Comparison of ENCODE assay signal across 13 cellular contexts in the genomic region with DNA sequence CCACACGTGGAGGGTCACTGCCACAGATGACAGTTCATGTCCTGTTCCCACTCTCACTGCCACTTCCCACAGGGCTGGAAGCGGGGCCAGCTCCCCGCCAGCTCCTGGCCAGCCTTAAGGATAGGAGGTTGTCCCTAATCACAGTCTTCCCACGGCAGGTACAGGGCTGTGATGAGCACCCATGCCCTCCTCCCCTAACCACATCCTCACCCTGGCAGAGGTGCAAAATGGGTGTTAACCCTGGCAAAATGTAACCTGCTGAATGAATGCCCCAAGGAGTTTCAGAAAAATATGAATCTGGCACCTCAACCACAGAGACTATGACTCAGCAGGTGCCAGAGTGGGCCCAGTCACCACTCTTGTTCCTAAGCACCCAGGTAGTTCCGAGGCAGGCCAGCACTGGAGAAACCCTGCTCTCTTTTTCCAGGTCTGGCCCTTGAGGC.
A peak's percentile ranks its signal among the peaks of the same experiment; 100 is the strongest.
DNase-seq lines count a peak whose midpoint lies in the region; ATAC-seq and TF ChIP-seq lines count a peak whose summit lies in the region.
"Had no signal": no experiment of that assay in that cellular context is flagged by ENCODE, and none has a peak within 500 bp of the region (broad histone marks: within the 10 kb centered on the region; RNA-seq: fewer than 3 reads in every experiment).

No MANE protein-coding gene starts in this region.

- no peaks in the 10 kb centered on the region for H3K36me3 Mint-ChIP-seq in activated naive CD4-positive, alpha-beta T cell treated with anti-CD3 and anti-CD28 coated beads for 36 hours (ENCODE audit: low read depth)

- intact Hi-C loops in activated naive CD4-positive, alpha-beta T cell treated with anti-CD3 and anti-CD28 coated beads for 36 hours (cut with micrococcal nuclease) = no loop called here
- intact Hi-C loops in prostate gland (cut with DNase I) = no loop called here

- WGBS in prostate gland = 45% methylated on average over 5 of the region's 5 CpGs

- peaks cover 13% of the 10 kb centered on the region for H3K27me3 Mint-ChIP-seq in activated naive CD4-positive, alpha-beta T cell treated with anti-CD3 and anti-CD28 coated beads for 36 hours (ENCODE audit: low read depth)
- peaks cover 27% of the 10 kb centered on the region for H3K27me3 Mint-ChIP-seq in stimulated activated naive CD8-positive, alpha-beta T cell treated with anti-CD3 and anti-CD28 coated beads, Interleukin-15, amount 100 ng/mL, for 72 hours

- H3K4me3 Mint-ChIP-seq in activated naive CD4-positive, alpha-beta T cell treated with anti-CD3 and anti-CD28 coated beads for 36 hours = no peak overlapping the region
- no peak overlapping the region for H3K4me3 Mint-ChIP-seq in stimulated activated naive CD8-positive, alpha-beta T cell treated with anti-CD3 and anti-CD28 coated beads, Interleukin-15, amount 100 ng/mL, for 72 hours
- H3K4me3 Mint-ChIP-seq: T-helper 17 cell had no signal

- H3K4me3 ChIP-seq in epithelial cell of esophagus (ENCODE audit: low read length) (no peak overlapping the region), prostate gland (no peak overlapping the region)
- H3K4me3 ChIP-seq: MG63 had no signal

- no peaks in the 10 kb centered on the region for H3K27me3 ChIP-seq in prostate gland (replicated peaks; ENCODE audit: insufficient read depth)
- H3K27me3 ChIP-seq: MG63 had no signal

- no peak overlapping the region for H3K27ac ChIP-seq in prostate gland
- H3K27ac ChIP-seq: neutrophil had no signal

- H3K36me3 ChIP-seq in prostate gland = no peaks in the 10 kb centered on the region
- H3K36me3 ChIP-seq: MG63, neutrophil had no signal

- CTCF ChIA-PET in activated naive CD4-positive, alpha-beta T cell treated with anti-CD3 and anti-CD28 coated beads for 36 hours (lab: Charles Lee) = no interaction called here

- DNase-seq in activated naive CD4-positive, alpha-beta T cell treated with anti-CD3 and anti-CD28 coated beads for 36 hours = peak; percentile 14
- DNase-seq in activated naive CD4-positive, alpha-beta T cell (lab: John Stamatoyannopoulos, UW) = no peak
- DNase-seq in RPMI8226 (peak; percentile 93), epithelial cell of esophagus (ENCODE audit: low read depth) (peak; percentile 93), germinal center (ENCODE audit: low spot score) (no peak), prostate gland (ENCODE audit: low spot score) (no peak)
- DNase-seq in stimulated activated naive CD8-positive, alpha-beta T cell treated with anti-CD3 and anti-CD28 coated beads, Interleukin-15, amount 100 ng/mL, for 72 hours = peak in 1 of 2 donors; percentile 16
- DNase-seq: amygdala; effector CD8-positive, alpha-beta T cell; MG63; T-helper 17 cell had no signal

- TF ChIP-seq CTCF in epithelial cell of esophagus (IDR thresholded peaks at IDR 0.05; ENCODE audit: insufficient read depth, low read depth, low read length, missing control alignments) = no peak
- TF ChIP-seq CTCF in prostate gland (IDR thresholded peaks at IDR 0.05) = no peak

- TF ChIP-seq POLR2A in prostate gland (IDR thresholded peaks at IDR 0.05) = no peak

- no peaks in the 10 kb centered on the region for H3K4me1 Mint-ChIP-seq in activated naive CD4-positive, alpha-beta T cell treated with anti-CD3 and anti-CD28 coated beads for 36 hours (ENCODE audit: low read depth)
- peaks cover 7% of the 10 kb centered on the region for H3K4me1 Mint-ChIP-seq in stimulated activated naive CD8-positive, alpha-beta T cell treated with anti-CD3 and anti-CD28 coated beads, Interleukin-15, amount 100 ng/mL, for 72 hours

- H3K9me3 Mint-ChIP-seq in activated naive CD4-positive, alpha-beta T cell treated with anti-CD3 and anti-CD28 coated beads for 36 hours = no peaks in the 10 kb centered on the region
- H3K9me3 Mint-ChIP-seq in stimulated activated naive CD8-positive, alpha-beta T cell treated with anti-CD3 and anti-CD28 coated beads, Interleukin-15, amount 100 ng/mL, for 72 hours = peaks cover 0 to 12% of the 10 kb centered on the region in 2 donors

- no peaks in the 10 kb centered on the region for H3K9me3 ChIP-seq in prostate gland
- H3K9me3 ChIP-seq: neutrophil had no signal

- no peaks in the 10 kb centered on the region for H3K4me1 ChIP-seq in prostate gland (replicated peaks)

- H3K27ac Mint-ChIP-seq in activated naive CD4-positive, alpha-beta T cell treated with anti-CD3 and anti-CD28 coated beads for 36 hours = no peak overlapping the region
- peak overlapping the region in 1 of 2 donors; percentile 82 for H3K27ac Mint-ChIP-seq in stimulated activated naive CD8-positive, alpha-beta T cell treated with anti-CD3 and anti-CD28 coated beads, Interleukin-15, amount 100 ng/mL, for 72 hours
- H3K27ac Mint-ChIP-seq: T-helper 17 cell had no signal

- ATAC-seq in stimulated activated naive CD8-positive, alpha-beta T cell treated with anti-CD3 and anti-CD28 coated beads, Interleukin-15, amount 100 ng/mL, for 72 hours = peak; percentile 80
- ATAC-seq in GM19397 (IDR thresholded peaks at IDR 0.05; ENCODE audit: unreplicated experiment) = no peak
- ATAC-seq: T-helper 17 cell had no signal

Comparison
In these comparisons a context has a peak if more than half of its experiments do, and no peak if none do; other contexts are left out.
1. DNase-seq: peak in activated naive CD4-positive, alpha-beta T cell treated with anti-CD3 and anti-CD28 coated beads for 36 hours (single experiment), RPMI8226 (single experiment) and epithelial cell of esophagus (single experiment); none in activated naive CD4-positive, alpha-beta T cell (0 of 4), germinal center (single experiment) and prostate gland (single experiment).